Comparison of ENCODE assay signal across 1 cellular context in the genomic region with DNA sequence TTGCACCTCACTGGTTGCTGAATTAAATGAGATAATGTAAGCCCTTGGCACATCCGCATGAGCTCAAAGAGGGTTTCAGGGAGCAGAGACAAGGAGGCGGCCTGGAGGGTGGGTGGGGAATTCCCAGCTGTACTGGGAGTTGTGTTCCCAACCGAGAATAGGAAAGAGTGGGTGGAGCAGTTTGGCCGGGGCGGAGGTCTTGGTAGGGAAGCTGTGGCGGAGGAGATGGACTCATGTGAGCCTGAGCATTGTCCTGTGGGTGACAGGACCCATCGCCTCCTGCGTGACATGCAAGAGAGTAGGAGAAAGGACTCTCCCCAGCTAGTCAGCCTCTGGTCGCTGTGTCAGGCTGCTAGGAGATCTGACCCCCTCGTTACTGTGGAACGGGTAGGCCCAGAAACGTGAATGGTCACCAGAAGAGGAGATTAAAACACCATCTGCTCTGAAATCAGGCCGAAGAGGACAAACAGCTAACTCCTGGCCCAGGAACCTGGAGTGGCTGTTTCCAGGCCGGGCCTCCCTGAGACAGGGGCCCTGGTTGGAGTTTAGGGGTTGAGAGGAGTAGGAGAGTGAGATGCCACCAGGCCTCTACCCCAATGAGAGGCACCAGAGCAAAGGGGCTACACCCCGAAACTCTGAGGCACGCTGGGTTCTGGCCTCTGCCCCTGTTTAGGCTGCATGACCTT.
TF ChIP-seq lines count a peak whose summit lies in the region.

No MANE protein-coding gene starts in this region.

TF ChIP-seq in GM23338, 12 proteins besides CTCF, POLR2A, EP300 and RAD21:
- TF ChIP-seq, protein P1, sequence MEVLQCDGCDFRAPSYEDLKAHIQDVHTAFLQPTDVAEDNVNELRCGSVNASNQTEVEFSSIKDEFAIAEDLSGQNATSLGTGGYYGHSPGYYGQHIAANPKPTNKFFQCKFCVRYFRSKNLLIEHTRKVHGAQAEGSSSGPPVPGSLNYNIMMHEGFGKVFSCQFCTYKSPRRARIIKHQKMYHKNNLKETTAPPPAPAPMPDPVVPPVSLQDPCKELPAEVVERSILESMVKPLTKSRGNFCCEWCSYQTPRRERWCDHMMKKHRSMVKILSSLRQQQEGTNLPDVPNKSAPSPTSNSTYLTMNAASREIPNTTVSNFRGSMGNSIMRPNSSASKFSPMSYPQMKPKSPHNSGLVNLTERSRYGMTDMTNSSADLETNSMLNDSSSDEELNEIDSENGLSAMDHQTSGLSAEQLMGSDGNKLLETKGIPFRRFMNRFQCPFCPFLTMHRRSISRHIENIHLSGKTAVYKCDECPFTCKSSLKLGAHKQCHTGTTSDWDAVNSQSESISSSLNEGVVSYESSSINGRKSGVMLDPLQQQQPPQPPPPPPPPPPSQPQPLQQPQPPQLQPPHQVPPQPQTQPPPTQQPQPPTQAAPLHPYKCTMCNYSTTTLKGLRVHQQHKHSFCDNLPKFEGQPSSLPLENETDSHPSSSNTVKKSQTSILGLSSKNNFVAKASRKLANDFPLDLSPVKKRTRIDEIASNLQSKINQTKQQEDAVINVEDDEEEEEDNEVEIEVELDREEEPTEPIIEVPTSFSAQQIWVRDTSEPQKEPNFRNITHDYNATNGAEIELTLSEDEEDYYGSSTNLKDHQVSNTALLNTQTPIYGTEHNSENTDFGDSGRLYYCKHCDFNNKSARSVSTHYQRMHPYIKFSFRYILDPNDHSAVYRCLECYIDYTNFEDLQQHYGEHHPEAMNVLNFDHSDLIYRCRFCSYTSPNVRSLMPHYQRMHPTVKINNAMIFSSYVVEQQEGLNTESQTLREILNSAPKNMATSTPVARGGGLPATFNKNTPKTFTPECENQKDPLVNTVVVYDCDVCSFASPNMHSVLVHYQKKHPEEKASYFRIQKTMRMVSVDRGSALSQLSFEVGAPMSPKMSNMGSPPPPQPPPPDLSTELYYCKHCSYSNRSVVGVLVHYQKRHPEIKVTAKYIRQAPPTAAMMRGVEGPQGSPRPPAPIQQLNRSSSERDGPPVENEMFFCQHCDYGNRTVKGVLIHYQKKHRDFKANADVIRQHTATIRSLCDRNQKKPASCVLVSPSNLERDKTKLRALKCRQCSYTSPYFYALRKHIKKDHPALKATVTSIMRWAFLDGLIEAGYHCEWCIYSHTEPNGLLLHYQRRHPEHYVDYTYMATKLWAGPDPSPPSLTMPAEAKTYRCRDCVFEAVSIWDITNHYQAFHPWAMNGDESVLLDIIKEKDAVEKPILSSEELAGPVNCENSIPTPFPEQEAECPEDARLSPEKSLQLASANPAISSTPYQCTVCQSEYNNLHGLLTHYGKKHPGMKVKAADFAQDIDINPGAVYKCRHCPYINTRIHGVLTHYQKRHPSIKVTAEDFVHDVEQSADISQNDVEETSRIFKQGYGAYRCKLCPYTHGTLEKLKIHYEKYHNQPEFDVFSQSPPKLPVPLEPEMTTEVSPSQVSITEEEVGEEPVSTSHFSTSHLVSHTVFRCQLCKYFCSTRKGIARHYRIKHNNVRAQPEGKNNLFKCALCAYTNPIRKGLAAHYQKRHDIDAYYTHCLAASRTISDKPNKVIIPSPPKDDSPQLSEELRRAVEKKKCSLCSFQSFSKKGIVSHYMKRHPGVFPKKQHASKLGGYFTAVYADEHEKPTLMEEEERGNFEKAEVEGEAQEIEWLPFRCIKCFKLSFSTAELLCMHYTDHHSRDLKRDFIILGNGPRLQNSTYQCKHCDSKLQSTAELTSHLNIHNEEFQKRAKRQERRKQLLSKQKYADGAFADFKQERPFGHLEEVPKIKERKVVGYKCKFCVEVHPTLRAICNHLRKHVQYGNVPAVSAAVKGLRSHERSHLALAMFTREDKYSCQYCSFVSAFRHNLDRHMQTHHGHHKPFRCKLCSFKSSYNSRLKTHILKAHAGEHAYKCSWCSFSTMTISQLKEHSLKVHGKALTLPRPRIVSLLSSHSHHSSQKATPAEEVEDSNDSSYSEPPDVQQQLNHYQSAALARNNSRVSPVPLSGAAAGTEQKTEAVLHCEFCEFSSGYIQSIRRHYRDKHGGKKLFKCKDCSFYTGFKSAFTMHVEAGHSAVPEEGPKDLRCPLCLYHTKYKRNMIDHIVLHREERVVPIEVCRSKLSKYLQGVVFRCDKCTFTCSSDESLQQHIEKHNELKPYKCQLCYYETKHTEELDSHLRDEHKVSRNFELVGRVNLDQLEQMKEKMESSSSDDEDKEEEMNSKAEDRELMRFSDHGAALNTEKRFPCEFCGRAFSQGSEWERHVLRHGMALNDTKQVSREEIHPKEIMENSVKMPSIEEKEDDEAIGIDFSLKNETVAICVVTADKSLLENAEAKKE (CRISPR knock-in tag; IDR thresholded peaks at IDR 0.05), result no peak
- TF ChIP-seq NANOG (IDR thresholded peaks at IDR 0.05; ENCODE audit: borderline replicate concordance) (no peak), EZH2phosphoT487 (IDR thresholded peaks at IDR 0.05; ENCODE audit: unreplicated experiment) (no peak)
